ENCODE assay signal across 9 cellular contexts in the genomic region with DNA sequence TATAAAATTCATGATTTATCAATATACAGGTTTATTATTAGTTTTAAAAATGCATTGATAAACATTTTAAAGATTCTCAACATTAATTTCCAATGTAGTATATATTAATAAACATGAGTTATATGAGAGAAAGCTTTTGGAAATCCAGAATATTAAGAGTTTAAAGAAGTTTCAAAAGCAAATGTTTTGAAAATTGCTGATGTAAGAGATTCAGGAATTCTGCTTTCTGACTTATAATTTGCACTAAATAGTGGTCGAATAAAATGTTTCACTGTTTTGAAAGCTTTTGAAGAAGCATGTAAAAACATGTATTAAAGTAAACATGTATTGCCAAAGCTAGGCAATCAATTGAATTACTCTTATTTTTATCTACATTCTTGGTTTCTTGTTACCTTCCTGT.
"Had no signal": no experiment of that assay in that cellular context is flagged by ENCODE, and none has a peak within 500 bp of the region (broad histone marks: within the 10 kb centered on the region; RNA-seq: fewer than 3 reads in every experiment).

No MANE protein-coding gene starts in this region.

- ATAC-seq: HCT116, HepG2 had no signal

- H3K27ac Mint-ChIP-seq: HFFc6 had no signal

- H3K4me1 ChIP-seq: HAP-1 had no signal

- H3K9me3 ChIP-seq: HAP-1 had no signal

- DNase-seq: GM23248, GOT3, H7, HFFc6, KBM-7 had no signal

- H3K36me3 ChIP-seq: HAP-1 had no signal

- H2AFZ ChIP-seq: GM23248 had no signal

- H3K27ac ChIP-seq: GM23248, HL-60 had no signal

- H3K4me3 ChIP-seq: GM23248, HAP-1 had no signal

- H3K4me3 Mint-ChIP-seq: HFFc6 had no signal

- H3K9ac ChIP-seq: GM23248 had no signal
